ENCODE assay signal across 2 cellular contexts in genomic region chr7:69817835-69818646, GRCh38.
A peak's percentile ranks its signal among the peaks of the same experiment; 100 is the strongest.
TF ChIP-seq lines count a peak whose summit lies in the region.

No MANE protein-coding gene starts in this region.

TF ChIP-seq in GM23338, 12 proteins besides CTCF, POLR2A, EP300 and RAD21 (continued from another document):
- TF ChIP-seq ZNF462 (CRISPR knock-in tag; IDR thresholded peaks at IDR 0.05) (no peak), EZH2 (IDR thresholded peaks at IDR 0.05; ENCODE audit: low read depth, unreplicated experiment) (no peak), REST (IDR thresholded peaks at IDR 0.05; ENCODE audit: unreplicated experiment) (no peak)

TF ChIP-seq in SK-N-SH, 30 proteins besides CTCF, POLR2A, EP300 and RAD21 (continued from another document):
- no peak for TF ChIP-seq USF2 (IDR thresholded peaks at IDR 0.05; ENCODE audit: borderline replicate concordance, low read depth, low read length)
- TF ChIP-seq RXRA (IDR thresholded peaks at IDR 0.05; ENCODE audit: borderline replicate concordance, low read depth) = no peak
- no peak for TF ChIP-seq REST (IDR thresholded peaks at IDR 0.05; ENCODE audit: low read depth, low read length)
- peak; percentile 84 for TF ChIP-seq TCF12 (IDR thresholded peaks at IDR 0.05)
- TF ChIP-seq NFIC (IDR thresholded peaks at IDR 0.05; ENCODE audit: borderline replicate concordance) = no peak
- no peak for TF ChIP-seq NRF1 (IDR thresholded peaks at IDR 0.05; ENCODE audit: low read depth, low read length)
- TF ChIP-seq CHD2 (IDR thresholded peaks at IDR 0.05; ENCODE audit: low read length, partially characterized antibody) = no peak
- no peak for TF ChIP-seq JUND (IDR thresholded peaks at IDR 0.05)
- TF ChIP-seq MEF2A (IDR thresholded peaks at IDR 0.05; ENCODE audit: borderline replicate concordance, low read depth) = no peak
- no peak for TF ChIP-seq POLR2AphosphoS5 (IDR thresholded peaks at IDR 0.05; ENCODE audit: low read depth, low read length)
- no peak for TF ChIP-seq YY1 (IDR thresholded peaks at IDR 0.05; ENCODE audit: low read depth)
- no peak for TF ChIP-seq FOSL2 (IDR thresholded peaks at IDR 0.05; ENCODE audit: borderline replicate concordance, low read depth)
- TF ChIP-seq USF1 (IDR thresholded peaks at IDR 0.05; ENCODE audit: borderline replicate concordance, low read depth) = no peak
- peak; percentile 70 for TF ChIP-seq PBX3 (IDR thresholded peaks at IDR 0.05)
- TF ChIP-seq GATA2 (CRISPR knock-in tag; IDR thresholded peaks at IDR 0.05) = peak; percentile 83
- TF ChIP-seq ZBTB33 (IDR thresholded peaks at IDR 0.05; ENCODE audit: borderline replicate concordance, low read depth) = no peak
- no peak for TF ChIP-seq EZH2phosphoT487 (IDR thresholded peaks at IDR 0.05; ENCODE audit: borderline replicate concordance, low read depth)
- no peak for TF ChIP-seq FOXM1 (IDR thresholded peaks at IDR 0.05; ENCODE audit: low read depth)
- TF ChIP-seq RFX5 (IDR thresholded peaks at IDR 0.05; ENCODE audit: low read length) = 0 out of 2 replicates have a peak, but pooled peaks have one; percentile 39
- TF ChIP-seq MAX (IDR thresholded peaks at IDR 0.05; ENCODE audit: low read depth) = no peak
- 0 out of 2 replicates have a peak, but pooled peaks have one; percentile 19 for TF ChIP-seq MXI1 (IDR thresholded peaks at IDR 0.05; ENCODE audit: low read depth, low read length)
- no peak for TF ChIP-seq SIN3A (IDR thresholded peaks at IDR 0.05; ENCODE audit: borderline replicate concordance, low read depth, low read length)
